ENCODE assay signal across 8 cellular contexts in the genomic region with DNA sequence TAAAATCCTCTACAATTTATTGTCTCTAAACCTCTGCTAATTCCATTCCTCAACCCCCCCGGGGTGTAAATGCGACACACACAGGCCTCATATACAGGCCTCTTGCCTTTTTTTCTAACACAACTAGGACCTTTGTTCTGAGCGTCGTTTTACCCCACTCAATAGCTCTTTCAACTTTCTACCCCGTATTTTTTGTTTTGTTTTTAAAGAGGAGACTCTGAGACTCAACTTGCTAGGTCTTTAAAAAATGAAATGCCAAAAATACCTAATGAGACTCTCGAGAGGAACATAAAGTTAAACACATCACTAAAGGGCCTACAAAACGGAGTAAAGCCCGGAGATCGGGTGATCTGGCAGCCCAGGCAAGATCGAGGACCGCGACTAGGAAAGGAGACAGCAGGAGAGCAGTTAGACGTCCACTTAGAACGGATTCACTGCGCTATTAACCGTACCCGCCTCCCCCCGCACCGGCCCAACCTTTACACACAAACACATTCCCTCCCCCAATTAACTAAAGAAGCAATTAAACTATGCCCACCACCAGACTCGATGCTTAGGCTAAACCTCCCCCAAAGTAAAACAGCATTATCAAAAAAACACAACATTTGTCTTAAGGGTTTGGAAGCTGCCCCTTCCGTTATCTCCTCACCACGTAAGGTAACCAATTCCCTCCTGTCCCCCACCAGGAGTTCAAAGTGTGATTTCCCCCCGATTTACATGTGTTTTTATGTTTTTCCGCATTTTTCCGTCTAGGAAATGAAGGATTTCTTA. TPM values are rescaled to one million over a fixed set of nuclear protein-coding genes. Genes with fewer than 3 reads are reported as not detected.
DNase-seq lines count a peak whose midpoint lies in the region; ATAC-seq and TF ChIP-seq lines count a peak whose summit lies in the region.

No MANE protein-coding gene starts in this region.

- TF ChIP-seq CTCF in chondrocyte (IDR thresholded peaks at IDR 0.05) = no peak
- TF ChIP-seq CTCF in testis (IDR thresholded peaks at IDR 0.05) = no peak

- WGBS in mesendoderm (ENCODE audit: extremely low coverage, insufficient coverage, low lambda C conversion rate) = no CpG with 5 or more reads among the region's 25 CpGs
- WGBS in testis, 2 donors = 1% methylated on average over 25 of the region's 25 CpGs

- no peak for TF ChIP-seq POLR2A in testis (IDR thresholded peaks at IDR 0.05)

- peak overlapping the region; percentile 91 for H3K56ac ChIP-seq in mesendoderm (ENCODE audit: low read length)

- H3K36me3 Mint-ChIP-seq in T-helper 17 cell (ENCODE audit: low read depth) = peaks cover 5% of the 10 kb centered on the region
- H3K36me3 Mint-ChIP-seq in chondrocyte (ENCODE audit: low read depth) = peaks cover 7% of the 10 kb centered on the region

- DNase-seq in NCI-H146 (lab: John Stamatoyannopoulos, UW) (peak; percentile 32), NCI-H146 treated with DMSO at 0.1 percent for 48 hours (lab: John Stamatoyannopoulos, UW; ENCODE audit: unreplicated experiment) (no peak), T-helper 17 cell (peak in 2 of 3 donors; percentile 18 to 33), chondrocyte (ENCODE audit: low spot score) (no peak), mesendoderm (peak; percentile 32), testis (peak; percentile 47), posterior vena cava (ENCODE audit: low spot score) (no peak)

- H3K4me1 ChIP-seq in mesendoderm (ENCODE audit: control insufficient read depth, low read depth, low read length) = no peaks in the 10 kb centered on the region
- peaks cover 5% of the 10 kb centered on the region for H3K4me1 ChIP-seq in testis

- no peaks in the 10 kb centered on the region for H3K79me1 ChIP-seq in mesendoderm (ENCODE audit: low read length)

- H3K27me3 ChIP-seq in mesendoderm (ENCODE audit: insufficient read depth, low read length, poor library complexity) = no peaks in the 10 kb centered on the region
- H3K27me3 ChIP-seq in testis = no peaks in the 10 kb centered on the region

- H3K4me3 ChIP-seq in mesendoderm (ENCODE audit: low read length) (peak overlapping the region; percentile 92), testis (peak overlapping the region; percentile 91 to 92)

- H2BK120ac ChIP-seq in mesendoderm (ENCODE audit: low read depth, low read length) = no peak overlapping the region

- no peak overlapping the region for H2AK5ac ChIP-seq in mesendoderm (ENCODE audit: low read length)

- H2BK5ac ChIP-seq in mesendoderm (ENCODE audit: low read length) = no peak overlapping the region

- ATAC-seq in T-helper 17 cell (peak; percentile 17), GM21529 (IDR thresholded peaks at IDR 0.05; ENCODE audit: unreplicated experiment) (no peak)

- H3K79me2 ChIP-seq in mesendoderm (ENCODE audit: control insufficient read depth, insufficient read depth, low read length) = peaks cover 51% of the 10 kb centered on the region

- intact Hi-C loops in testis (cut with DNase I; ENCODE audit: low total_unique reads) (no loop called here), posterior vena cava (cut with DNase I) (no loop called here)

- peak overlapping the region; percentile 99 for H3K27ac Mint-ChIP-seq in T-helper 17 cell
- peak overlapping the region; percentile 100 for H3K27ac Mint-ChIP-seq in chondrocyte (ENCODE audit: unreplicated experiment)

- peak overlapping the region; percentile 100 for H3K4me2 ChIP-seq in mesendoderm (ENCODE audit: low read length)

- H3K36me3 ChIP-seq in mesendoderm (ENCODE audit: control insufficient read depth, insufficient read depth, low read length) = no peaks in the 10 kb centered on the region
- no peaks in the 10 kb centered on the region for H3K36me3 ChIP-seq in testis (ENCODE audit: low read depth, missing control alignments)

- H3K23ac ChIP-seq in mesendoderm (ENCODE audit: low read length) = no peak overlapping the region

- peaks cover 45% of the 10 kb centered on the region for H3K4me1 Mint-ChIP-seq in T-helper 17 cell
- peaks cover 39% of the 10 kb centered on the region for H3K4me1 Mint-ChIP-seq in chondrocyte (ENCODE audit: low read depth)

- H3K9ac ChIP-seq in mesendoderm (ENCODE audit: low read length) = peak overlapping the region; percentile 89

- no peak overlapping the region for H2BK15ac ChIP-seq in mesendoderm (replicated peaks; ENCODE audit: low read depth)

- no peaks in the 10 kb centered on the region for H3K27me3 Mint-ChIP-seq in T-helper 17 cell
- H3K27me3 Mint-ChIP-seq in chondrocyte (ENCODE audit: low read depth) = no peaks in the 10 kb centered on the region

- no peak overlapping the region for H4K8ac ChIP-seq in mesendoderm (ENCODE audit: low read depth, low read length)

- peak overlapping the region; percentile 98 for H3K4me3 Mint-ChIP-seq in T-helper 17 cell
- peak overlapping the region; percentile 100 for H3K4me3 Mint-ChIP-seq in chondrocyte (ENCODE audit: unreplicated experiment)

- H3K27ac ChIP-seq in mesendoderm (ENCODE audit: low read depth, low read length) (peak overlapping the region; percentile 37), testis (peak overlapping the region; percentile 99)

- no peaks in the 10 kb centered on the region for H3K9me3 Mint-ChIP-seq in chondrocyte (ENCODE audit: low read depth)

- H3K9me3 ChIP-seq in T-helper 17 cell (ENCODE audit: control insufficient read depth, low read length, poor library complexity, severe bottlenecking) (no peaks in the 10 kb centered on the region), testis (no peaks in the 10 kb centered on the region)

- no peak overlapping the region for H4K5ac ChIP-seq in mesendoderm (ENCODE audit: low read length)

- H3K18ac ChIP-seq in mesendoderm (ENCODE audit: low read length) = no peak overlapping the region

- no peak overlapping the region for H3K4ac ChIP-seq in mesendoderm (ENCODE audit: low read depth, low read length)

RNA-seq across cellular contexts. Expression of a gene that starts 1.6 kb away (rescaled TPM):
- total RNA-seq in T-helper 17 cell (100 to 1,000 TPM; 179 to 202 TPM), chondrocyte (223 to 281 TPM (median 231 TPM) in 3 replicates), testis (100 to 1,000 TPM; 342 to 373 TPM), posterior vena cava (100 to 1,000 TPM; 194 to 200 TPM)
- polyA plus RNA-seq in mesendoderm (2013, experiment 1 of 2) = 91.1 TPM
- 90.0 TPM for polyA plus RNA-seq in mesendoderm (2013, experiment 2 of 2)
- polyA plus RNA-seq in testis (ENCODE audit: insufficient read depth, low read depth, low replicate concordance) = 443 TPM

RNA-seq across cellular contexts. Expression of a gene that starts 2.1 kb away (rescaled TPM):
- total RNA-seq in T-helper 17 cell (under 1 TPM; 0.75 to 0.83 TPM), chondrocyte (3.0 to 5.9 TPM (median 3.3 TPM) in 3 replicates), testis (1 to 10 TPM; 6.8 to 7.1 TPM), posterior vena cava (1 to 10 TPM; 2.2 to 2.6 TPM)
- polyA plus RNA-seq in mesendoderm (2013, experiment 1 of 2) = 1.7 TPM
- polyA plus RNA-seq in mesendoderm (2013, experiment 2 of 2) = 1.5 TPM
- polyA plus RNA-seq in testis (ENCODE audit: insufficient read depth, low read depth, low replicate concordance) = 16.8 TPM

Comparison
In these comparisons a context has a peak if more than half of its experiments do, and no peak if none do; other contexts are left out.
1. DNase-seq: peak in NCI-H146 (single experiment), T-helper 17 cell (2 of 3), mesendoderm (single experiment) and testis (single experiment); none in NCI-H146 treated with DMSO at 0.1 percent for 48 hours (single experiment), chondrocyte (single experiment) and posterior vena cava (single experiment).